Comparison of ENCODE assay signal across 2 cellular contexts in genomic region chr1:52738863-52739406, GRCh38.
TF ChIP-seq lines count a peak whose summit lies in the region.

No MANE protein-coding gene starts in this region.

TF ChIP-seq in liver, 16 proteins besides CTCF, POLR2A, EP300 and RAD21:
- TF ChIP-seq RXRA (IDR thresholded peaks at IDR 0.05) (peak; percentile 13 to 35), HNF4G (IDR thresholded peaks at IDR 0.05) (no peak), YY1 (IDR thresholded peaks at IDR 0.05) (peak; percentile 9)

TF ChIP-seq in HepG2, 621 proteins besides CTCF, POLR2A, EP300 and RAD21:
- TF ChIP-seq ZNF136 (CRISPR knock-in tag; IDR thresholded peaks at IDR 0.05; ENCODE audit: low read depth) (no peak), ZC3H13 (CRISPR knock-in tag; IDR thresholded peaks at IDR 0.05) (no peak), ZSCAN20 (CRISPR knock-in tag; IDR thresholded peaks at IDR 0.05; ENCODE audit: borderline replicate concordance) (no peak), ZZZ3 (CRISPR knock-in tag; IDR thresholded peaks at IDR 0.05; ENCODE audit: borderline replicate concordance) (no peak), HNRNPUL1 (IDR thresholded peaks at IDR 0.05; ENCODE audit: low read depth, low read length) (no peak), ZMAT3 (CRISPR knock-in tag; conservative IDR thresholded peaks at IDR 0.05) (no peak), ATM (IDR thresholded peaks at IDR 0.05; ENCODE audit: borderline replicate concordance) (no peak)
- TF ChIP-seq, protein P1, sequence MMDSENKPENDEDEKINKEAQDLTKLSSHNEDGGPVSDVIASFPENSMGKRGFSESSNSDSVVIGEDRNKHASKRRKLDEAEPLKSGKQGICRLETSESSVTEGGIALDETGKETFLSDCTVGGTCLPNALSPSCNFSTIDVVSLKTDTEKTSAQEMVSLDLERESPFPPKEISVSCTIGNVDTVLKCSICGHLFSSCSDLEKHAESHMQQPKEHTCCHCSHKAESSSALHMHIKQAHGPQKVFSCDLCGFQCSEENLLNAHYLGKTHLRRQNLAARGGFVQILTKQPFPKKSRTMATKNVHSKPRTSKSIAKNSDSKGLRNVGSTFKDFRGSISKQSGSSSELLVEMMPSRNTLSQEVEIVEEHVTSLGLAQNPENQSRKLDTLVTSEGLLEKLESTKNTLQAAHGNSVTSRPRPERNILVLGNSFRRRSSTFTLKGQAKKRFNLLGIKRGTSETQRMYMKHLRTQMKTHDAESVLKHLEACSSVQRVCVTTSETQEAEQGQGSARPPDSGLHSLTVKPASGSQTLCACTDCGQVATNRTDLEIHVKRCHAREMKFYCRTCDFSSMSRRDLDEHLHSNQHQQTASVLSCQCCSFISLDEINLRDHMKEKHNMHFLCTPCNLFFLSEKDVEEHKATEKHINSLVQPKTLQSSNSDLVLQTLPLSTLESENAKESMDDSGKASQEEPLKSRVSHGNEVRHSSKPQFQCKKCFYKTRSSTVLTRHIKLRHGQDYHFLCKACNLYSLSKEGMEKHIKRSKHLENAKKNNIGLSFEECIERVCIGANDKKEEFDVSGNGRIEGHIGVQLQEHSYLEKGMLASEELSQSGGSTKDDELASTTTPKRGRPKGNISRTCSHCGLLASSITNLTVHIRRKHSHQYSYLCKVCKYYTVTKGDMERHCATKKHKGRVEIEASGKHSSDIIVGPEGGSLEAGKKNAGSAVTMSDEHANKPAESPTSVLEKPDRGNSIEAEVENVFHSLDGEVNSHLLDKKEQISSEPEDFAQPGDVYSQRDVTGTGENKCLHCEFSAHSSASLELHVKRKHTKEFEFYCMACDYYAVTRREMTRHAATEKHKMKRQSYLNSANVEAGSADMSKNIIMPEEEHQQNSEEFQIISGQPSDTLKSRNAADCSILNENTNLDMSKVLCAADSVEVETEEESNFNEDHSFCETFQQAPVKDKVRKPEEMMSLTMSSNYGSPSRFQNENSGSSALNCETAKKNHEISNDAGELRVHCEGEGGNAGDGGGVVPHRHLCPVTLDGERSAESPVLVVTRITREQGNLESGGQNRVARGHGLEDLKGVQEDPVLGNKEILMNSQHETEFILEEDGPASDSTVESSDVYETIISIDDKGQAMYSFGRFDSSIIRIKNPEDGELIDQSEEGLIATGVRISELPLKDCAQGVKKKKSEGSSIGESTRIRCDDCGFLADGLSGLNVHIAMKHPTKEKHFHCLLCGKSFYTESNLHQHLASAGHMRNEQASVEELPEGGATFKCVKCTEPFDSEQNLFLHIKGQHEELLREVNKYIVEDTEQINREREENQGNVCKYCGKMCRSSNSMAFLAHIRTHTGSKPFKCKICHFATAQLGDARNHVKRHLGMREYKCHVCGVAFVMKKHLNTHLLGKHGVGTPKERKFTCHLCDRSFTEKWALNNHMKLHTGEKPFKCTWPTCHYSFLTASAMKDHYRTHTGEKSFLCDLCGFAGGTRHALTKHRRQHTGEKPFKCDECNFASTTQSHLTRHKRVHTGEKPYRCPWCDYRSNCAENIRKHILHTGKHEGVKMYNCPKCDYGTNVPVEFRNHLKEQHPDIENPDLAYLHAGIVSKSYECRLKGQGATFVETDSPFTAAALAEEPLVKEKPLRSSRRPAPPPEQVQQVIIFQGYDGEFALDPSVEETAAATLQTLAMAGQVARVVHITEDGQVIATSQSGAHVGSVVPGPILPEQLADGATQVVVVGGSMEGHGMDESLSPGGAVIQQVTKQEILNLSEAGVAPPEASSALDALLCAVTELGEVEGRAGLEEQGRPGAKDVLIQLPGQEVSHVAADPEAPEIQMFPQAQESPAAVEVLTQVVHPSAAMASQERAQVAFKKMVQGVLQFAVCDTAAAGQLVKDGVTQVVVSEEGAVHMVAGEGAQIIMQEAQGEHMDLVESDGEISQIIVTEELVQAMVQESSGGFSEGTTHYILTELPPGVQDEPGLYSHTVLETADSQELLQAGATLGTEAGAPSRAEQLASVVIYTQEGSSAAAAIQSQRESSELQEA (CRISPR knock-in tag; IDR thresholded peaks at IDR 0.05; ENCODE audit: not compliant biosample characterization): no peak
- TF ChIP-seq, protein P2, sequence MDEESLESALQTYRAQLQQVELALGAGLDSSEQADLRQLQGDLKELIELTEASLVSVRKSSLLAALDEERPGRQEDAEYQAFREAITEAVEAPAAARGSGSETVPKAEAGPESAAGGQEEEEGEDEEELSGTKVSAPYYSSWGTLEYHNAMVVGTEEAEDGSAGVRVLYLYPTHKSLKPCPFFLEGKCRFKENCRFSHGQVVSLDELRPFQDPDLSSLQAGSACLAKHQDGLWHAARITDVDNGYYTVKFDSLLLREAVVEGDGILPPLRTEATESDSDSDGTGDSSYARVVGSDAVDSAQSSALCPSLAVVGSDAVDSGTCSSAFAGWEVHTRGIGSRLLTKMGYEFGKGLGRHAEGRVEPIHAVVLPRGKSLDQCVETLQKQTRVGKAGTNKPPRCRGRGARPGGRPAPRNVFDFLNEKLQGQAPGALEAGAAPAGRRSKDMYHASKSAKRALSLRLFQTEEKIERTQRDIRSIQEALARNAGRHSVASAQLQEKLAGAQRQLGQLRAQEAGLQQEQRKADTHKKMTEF (CRISPR knock-in tag; IDR thresholded peaks at IDR 0.05): no peak
